ENCODE assay signal across 15 cellular contexts in the genomic region with DNA sequence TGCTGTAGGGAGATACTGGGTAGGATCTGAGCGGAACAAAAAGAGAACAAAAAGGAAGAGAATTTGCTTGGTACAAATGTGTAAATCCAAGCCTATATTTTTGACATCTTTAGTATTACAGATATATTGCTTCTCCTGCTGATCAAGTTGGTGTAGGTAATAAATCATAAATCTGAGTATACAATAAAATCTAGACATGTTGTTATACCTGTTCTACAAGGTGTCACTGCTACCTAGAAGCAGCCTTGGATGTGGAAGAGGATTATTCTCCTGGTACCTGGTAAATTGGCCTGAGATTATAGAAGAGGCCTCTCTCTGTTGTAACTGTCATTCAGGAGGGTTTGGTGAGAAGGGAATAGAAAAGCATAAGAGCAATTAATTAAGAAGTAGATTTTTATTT.
A peak's percentile ranks its signal among the peaks of the same experiment; 100 is the strongest.
DNase-seq lines count a peak whose midpoint lies in the region; ATAC-seq and TF ChIP-seq lines count a peak whose summit lies in the region.
"Had no signal": no experiment of that assay in that cellular context is flagged by ENCODE, and none has a peak within 500 bp of the region (broad histone marks: within the 10 kb centered on the region; RNA-seq: fewer than 3 reads in every experiment).

No MANE protein-coding gene starts in this region.

- H3K4me3 Mint-ChIP-seq in activated naive CD4-positive, alpha-beta T cell treated with anti-CD3 and anti-CD28 coated beads, Interleukin-2, amount 50 U/mL, for 24 hours = no peak overlapping the region
- H3K4me3 Mint-ChIP-seq in activated naive CD4-positive, alpha-beta T cell treated with anti-CD3 and anti-CD28 coated beads, Interleukin-2, amount 10 ng/mL, durations not matched to agents 7 days and 5 days = no peak overlapping the region
- no peak overlapping the region for H3K4me3 Mint-ChIP-seq in activated naive CD8-positive, alpha-beta T cell treated with anti-CD3 and anti-CD28 coated beads, Interleukin-2, amount 50 U/mL, for 24 hours
- H3K4me3 Mint-ChIP-seq: CD4-positive, alpha-beta memory T cell; HFFc6 had no signal

- POLR2A ChIA-PET in RWPE1 (lab: Yijun Ruan, JAX; ENCODE audit: low non-redundant PET) = no interaction called here

- H3K4me1 Mint-ChIP-seq in activated naive CD4-positive, alpha-beta T cell treated with anti-CD3 and anti-CD28 coated beads, Interleukin-2, amount 50 U/mL, for 24 hours = no peaks in the 10 kb centered on the region
- H3K4me1 Mint-ChIP-seq in activated naive CD4-positive, alpha-beta T cell treated with anti-CD3 and anti-CD28 coated beads, Interleukin-2, amount 10 ng/mL, durations not matched to agents 7 days and 5 days = no peaks in the 10 kb centered on the region
- no peaks in the 10 kb centered on the region for H3K4me1 Mint-ChIP-seq in activated naive CD8-positive, alpha-beta T cell treated with anti-CD3 and anti-CD28 coated beads, Interleukin-2, amount 50 U/mL, for 24 hours
- H3K4me1 Mint-ChIP-seq: CD4-positive, alpha-beta memory T cell had no signal

- H3K27me3 Mint-ChIP-seq in activated naive CD4-positive, alpha-beta T cell treated with anti-CD3 and anti-CD28 coated beads, Interleukin-2, amount 50 U/mL, for 24 hours = peaks cover 3% of the 10 kb centered on the region
- no peaks in the 10 kb centered on the region for H3K27me3 Mint-ChIP-seq in activated naive CD4-positive, alpha-beta T cell treated with anti-CD3 and anti-CD28 coated beads, Interleukin-2, amount 10 ng/mL, durations not matched to agents 7 days and 5 days
- H3K27me3 Mint-ChIP-seq in activated naive CD8-positive, alpha-beta T cell treated with anti-CD3 and anti-CD28 coated beads, Interleukin-2, amount 50 U/mL, for 24 hours = peaks cover 3% of the 10 kb centered on the region

- no peaks in the 10 kb centered on the region for H3K9me3 Mint-ChIP-seq in activated naive CD4-positive, alpha-beta T cell treated with anti-CD3 and anti-CD28 coated beads, Interleukin-2, amount 50 U/mL, for 24 hours
- H3K9me3 Mint-ChIP-seq in activated naive CD4-positive, alpha-beta T cell treated with anti-CD3 and anti-CD28 coated beads, Interleukin-2, amount 10 ng/mL, durations not matched to agents 7 days and 5 days = no peaks in the 10 kb centered on the region
- no peaks in the 10 kb centered on the region for H3K9me3 Mint-ChIP-seq in activated naive CD8-positive, alpha-beta T cell treated with anti-CD3 and anti-CD28 coated beads, Interleukin-2, amount 50 U/mL, for 24 hours

- no peak for DNase-seq in activated naive CD4-positive, alpha-beta T cell treated with anti-CD3 and anti-CD28 coated beads, Interleukin-2, amount 10 ng/mL, durations not matched to agents 7 days and 5 days
- DNase-seq in LoVo (ENCODE audit: low spot score) (peak; percentile 23), foreskin keratinocyte (peak in 1 of 2 donors; percentile 36), RWPE1 (ENCODE audit: low spot score) (no peak)
- DNase-seq in activated CD4-positive, alpha-beta T cell treated with anti-CD3 and anti-CD28 coated beads for 1 hour = no peak
- no peak for DNase-seq in activated naive CD8-positive, alpha-beta T cell treated with anti-CD3 and anti-CD28 coated beads, Interleukin-2, amount 50 U/mL, for 24 hours
- DNase-seq: BE2C; CD4-positive, alpha-beta memory T cell; GF-D8; HCEC 1CT; HFFc6 had no signal

- H3K36me3 Mint-ChIP-seq in activated naive CD4-positive, alpha-beta T cell treated with anti-CD3 and anti-CD28 coated beads, Interleukin-2, amount 50 U/mL, for 24 hours = no peaks in the 10 kb centered on the region
- H3K36me3 Mint-ChIP-seq in activated naive CD4-positive, alpha-beta T cell treated with anti-CD3 and anti-CD28 coated beads, Interleukin-2, amount 10 ng/mL, durations not matched to agents 7 days and 5 days = no peaks in the 10 kb centered on the region
- H3K36me3 Mint-ChIP-seq in activated naive CD8-positive, alpha-beta T cell treated with anti-CD3 and anti-CD28 coated beads, Interleukin-2, amount 50 U/mL, for 24 hours (ENCODE audit: low read depth) = no peaks in the 10 kb centered on the region
- H3K36me3 Mint-ChIP-seq: CD4-positive, alpha-beta memory T cell had no signal

- H3K27ac ChIP-seq in foreskin keratinocyte (no peak overlapping the region), RWPE1 (no peak overlapping the region)
- H3K27ac ChIP-seq: A549, C4-2B, HL-60 had no signal

- CTCF ChIA-PET in activated naive CD4-positive, alpha-beta T cell treated with anti-CD3 and anti-CD28 coated beads, Interleukin-2, amount 10 ng/mL, durations not matched to agents 7 days and 5 days (lab: Charles Lee) = no interaction called here
- CTCF ChIA-PET in RWPE1 (lab: Yijun Ruan, JAX) = no interaction called here

- H3K4me1 ChIP-seq in foreskin keratinocyte = peaks cover 15% of the 10 kb centered on the region
- H3K4me1 ChIP-seq: A549, BE2C had no signal

- TF ChIP-seq CTCF in foreskin keratinocyte (conservative IDR thresholded peaks at IDR 0.05) (no peak), RWPE1 (conservative IDR thresholded peaks at IDR 0.05; ENCODE audit: low read depth) (no peak)

- H3K27me3 ChIP-seq in foreskin keratinocyte = no peaks in the 10 kb centered on the region
- H3K27me3 ChIP-seq: BE2C had no signal

- H3K27ac Mint-ChIP-seq in activated naive CD4-positive, alpha-beta T cell treated with anti-CD3 and anti-CD28 coated beads, Interleukin-2, amount 50 U/mL, for 24 hours = peak overlapping the region; percentile 43
- H3K27ac Mint-ChIP-seq in activated naive CD4-positive, alpha-beta T cell treated with anti-CD3 and anti-CD28 coated beads, Interleukin-2, amount 10 ng/mL, durations not matched to agents 7 days and 5 days = no peak overlapping the region
- no peak overlapping the region for H3K27ac Mint-ChIP-seq in activated naive CD8-positive, alpha-beta T cell treated with anti-CD3 and anti-CD28 coated beads, Interleukin-2, amount 50 U/mL, for 24 hours
- H3K27ac Mint-ChIP-seq: CD4-positive, alpha-beta memory T cell; HFFc6 had no signal

- ATAC-seq in foreskin keratinocyte = peak; percentile 54
- no peak for ATAC-seq in activated naive CD8-positive, alpha-beta T cell treated with anti-CD3 and anti-CD28 coated beads, Interleukin-2, amount 50 U/mL, for 24 hours
- ATAC-seq: A549 had no signal
